In genomic region chr4:37770016-37770415, GRCh38 we compare ENCODE assay signal across 28 cellular contexts. TPM values are rescaled to one million over a fixed set of nuclear protein-coding genes. Genes with fewer than 3 reads are reported as not detected.
A peak's percentile ranks its signal among the peaks of the same experiment; 100 is the strongest.
DNase-seq lines count a peak whose midpoint lies in the region; ATAC-seq, FAIRE-seq and TF ChIP-seq lines count a peak whose summit lies in the region.
"Had no signal": no experiment of that assay in that cellular context is flagged by ENCODE, and none has a peak within 500 bp of the region (broad histone marks: within the 10 kb centered on the region; RNA-seq: fewer than 3 reads in every experiment).

No MANE protein-coding gene starts in this region.

- no peak for ATAC-seq in HG03135 (IDR thresholded peaks at IDR 0.05; ENCODE audit: unreplicated experiment)
- ATAC-seq: activated CD8-positive, alpha-beta T cell treated with anti-CD3 and anti-CD28 coated beads, Interleukin-2, amount 10 ng/mL, durations not matched to agents 7 days and 5 days; heart right ventricle; left lobe of liver; stimulated activated naive B cell treated with anti-CD40 and anti-IgM and Interleukin-4, amounts not matched to agents 10 μg/mL and 1 μg/mL and 100 μg/mL, for 72 hours had no signal

- DNase-seq in AG10803 (ENCODE audit: low read depth): peak; percentile 78
- peak; percentile 20 for DNase-seq in H4 (ENCODE audit: low spot score)
- peak; percentile 20 for DNase-seq in bronchial epithelial cell (ENCODE audit: low read depth)
- peak; percentile 9 for DNase-seq in kidney epithelial cell (ENCODE audit: low read depth)
- no peak for DNase-seq in Ammon's horn (ENCODE audit: low spot score)
- no peak for DNase-seq in cortex of kidney (lab: John Stamatoyannopoulos, UW)
- DNase-seq in RKO (ENCODE audit: low spot score): no peak
- DNase-seq: activated CD4-positive, CD25-positive, alpha-beta regulatory T cell treated with anti-CD3 and anti-CD28 coated beads, Interleukin-2, amount 50 U/mL, for 72 hours; activated CD8-positive, alpha-beta T cell treated with anti-CD3 and anti-CD28 coated beads, Interleukin-2, amount 10 ng/mL, durations not matched to agents 7 days and 5 days; activated effector memory CD4-positive, alpha-beta T cell treated with anti-CD3 and anti-CD28 coated beads, Interleukin-2, amount 50 U/mL, for 16 hours; activated naive CD8-positive, alpha-beta T cell treated with anti-CD3 and anti-CD28 coated beads, Interleukin-2, amount 10 ng/mL, durations not matched to agents 7 days and 5 days; activated T-cell treated with anti-CD3 and anti-CD28 coated beads for 4 hours; heart right ventricle; Kasumi-1; mesendoderm; naive B cell; NCI-H187 treated with DMSO at 0.1 percent for 48 hours; occipital lobe; RPMI8226; stimulated activated CD4-positive, alpha-beta T cell treated with anti-CD3 and anti-CD28 coated beads, Interleukin-4, amount 100 ng/mL, for 1 hour; stimulated activated naive B cell treated with anti-CD40 and anti-IgM and Interleukin-4, amounts not matched to agents 10 μg/mL and 1 μg/mL and 100 μg/mL, for 72 hours; testis; uterus had no signal

- FAIRE-seq in bronchial epithelial cell (lab: Jason Lieb, UNC): no peak
- FAIRE-seq: endometrium had no signal

- H3K4me3 ChIP-seq in AG10803 (ENCODE audit: low read length) (no peak overlapping the region), bronchial epithelial cell (ENCODE audit: low read depth, low read length) (no peak overlapping the region), kidney epithelial cell (ENCODE audit: low read depth, low read length) (no peak overlapping the region)
- H3K4me3 ChIP-seq: breast epithelium, coronary artery, heart right ventricle, testis, uterus had no signal

- H3K36me3 ChIP-seq in bronchial epithelial cell (ENCODE audit: control insufficient read depth, insufficient read depth, low read length): no peaks in the 10 kb centered on the region
- no peaks in the 10 kb centered on the region for H3K36me3 ChIP-seq in kidney epithelial cell (ENCODE audit: control insufficient read depth, insufficient read depth, low read length)
- H3K36me3 ChIP-seq: breast epithelium, heart right ventricle, uterus had no signal

- H3K27me3 ChIP-seq in bronchial epithelial cell (ENCODE audit: control insufficient read depth, insufficient read depth, low read length): no peaks in the 10 kb centered on the region
- no peaks in the 10 kb centered on the region for H3K27me3 ChIP-seq in kidney epithelial cell (ENCODE audit: control insufficient read depth, insufficient read depth, low read length)
- H3K27me3 ChIP-seq: breast epithelium, heart right ventricle, testis, uterus had no signal

- TF ChIP-seq CTCF in AG10803 (conservative IDR thresholded peaks at IDR 0.05; ENCODE audit: low read length) (no peak), bronchial epithelial cell (IDR thresholded peaks at IDR 0.05; ENCODE audit: insufficient read depth, low read length, severe bottlenecking) (no peak), kidney epithelial cell (IDR thresholded peaks at IDR 0.05; ENCODE audit: insufficient read depth, low read length, poor library complexity, severe bottlenecking) (no peak)

RNA-seq across cellular contexts. Expression of gene PGM2, which starts 56.5 kb away (rescaled TPM):
- total RNA-seq in H4 (2014; rRNA removed; shearing (Covaris generic)): 36.2 and 46.5 TPM in 2 replicates
- total RNA-seq in bronchial epithelial cell (59.2 and 61.3 TPM in 2 replicates), kidney epithelial cell (24.3 and 27.8 TPM in 2 replicates)

Comparison
In these comparisons a context has a peak if more than half of its experiments do, and no peak if none do; other contexts are left out.
1. DNase-seq: peak in AG10803 (single experiment), H4 (single experiment), bronchial epithelial cell (single experiment) and kidney epithelial cell (single experiment); none in Ammon's horn (single experiment), cortex of kidney (single experiment) and RKO (single experiment).